Comparison of ENCODE assay signal across 8 cellular contexts in the genomic region with DNA sequence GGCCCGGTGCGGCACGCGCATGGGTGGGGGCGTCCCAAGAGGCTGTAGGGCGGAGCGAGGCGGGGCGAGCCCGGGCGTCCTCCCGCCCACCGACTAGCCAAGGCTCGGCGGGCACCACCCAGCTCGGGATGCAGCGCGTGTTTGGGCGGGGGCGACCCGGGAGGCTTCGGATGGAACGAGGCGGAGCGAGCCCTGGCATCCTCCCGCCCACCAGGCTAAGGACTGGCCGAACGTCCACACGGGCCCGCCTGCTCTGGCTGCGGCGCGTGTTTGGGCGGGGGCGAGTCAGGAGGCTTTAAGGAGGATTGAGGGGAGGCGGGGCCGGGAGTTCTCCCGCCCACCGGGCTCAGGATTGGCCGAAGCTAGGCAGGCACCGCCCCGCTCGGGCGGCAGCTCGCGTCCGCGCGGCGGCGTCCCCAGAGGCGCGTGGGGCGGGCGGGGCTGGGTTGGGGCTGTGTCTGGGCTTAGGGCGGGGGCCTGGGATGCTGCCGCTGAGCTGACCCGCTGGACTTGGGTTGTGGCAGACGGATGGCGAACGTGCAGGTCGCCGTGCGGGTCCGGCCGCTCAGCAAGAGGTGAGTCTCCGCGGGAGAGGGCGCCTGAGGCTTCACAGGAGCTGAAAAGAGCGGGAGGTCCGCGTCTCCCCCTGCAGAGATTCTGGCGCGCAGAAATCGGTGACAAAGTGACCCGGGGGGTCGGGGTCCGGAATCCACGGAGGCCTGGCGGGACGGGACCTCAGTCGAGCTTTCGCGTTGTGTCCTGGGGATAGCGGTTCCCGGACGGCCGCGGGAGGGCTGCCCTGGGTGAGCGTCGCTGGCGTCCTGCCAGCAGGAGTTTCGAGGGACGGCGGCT. TPM values are rescaled to one million over a fixed set of nuclear protein-coding genes. Genes with fewer than 3 reads are reported as not detected.
DNase-seq lines count a peak whose midpoint lies in the region; ATAC-seq, FAIRE-seq and TF ChIP-seq lines count a peak whose summit lies in the region.

Gene STARD9, plus strand, starts transcription at position 419 of the 852 bp plus-strand sequence. Its CDS starts 110 bp downstream, at position 529.

- no peak for TF ChIP-seq CTCF in astrocyte (IDR thresholded peaks at IDR 0.05; ENCODE audit: insufficient read depth, low read depth, low read length)
- no peak for TF ChIP-seq CTCF in vagina (IDR thresholded peaks at IDR 0.05)

- peaks cover 26% of the 10 kb centered on the region for H4K20me1 ChIP-seq in astrocyte (ENCODE audit: insufficient read depth, low read length)

- H2AFZ ChIP-seq in astrocyte (ENCODE audit: low read depth, low read length), result peak within 1 kb of the TSS; percentile 97

- H3K27ac ChIP-seq in astrocyte (ENCODE audit: low read depth, low read length) (peak within 1 kb of the TSS; percentile 65), rectal smooth muscle tissue (ENCODE audit: low read depth, low read length) (peak within 1 kb of the TSS; percentile 93), vagina (peak within 1 kb of the TSS; percentile 90)

- no peaks in the 10 kb centered on the region for H3K9me3 Mint-ChIP-seq in T-helper 2 cell treated with Interferon-gamma antibody and Interleukin-4, amounts not matched to agents 5 μg/mL and 100 μg/mL, for 36 hours
- no peaks in the 10 kb centered on the region for H3K9me3 Mint-ChIP-seq in astrocyte (ENCODE audit: unreplicated experiment)

- peaks cover 36% of the 10 kb centered on the region for H3K4me1 Mint-ChIP-seq in T-helper 2 cell treated with Interferon-gamma antibody and Interleukin-4, amounts not matched to agents 5 μg/mL and 100 μg/mL, for 36 hours (ENCODE audit: low read depth)
- H3K4me1 Mint-ChIP-seq in astrocyte (ENCODE audit: low read depth, unreplicated experiment), result peaks cover 3% of the 10 kb centered on the region

- H3K4me2 ChIP-seq in astrocyte (ENCODE audit: low read length), result peak within 1 kb of the TSS; percentile 95

- ATAC-seq in GM18508 (IDR thresholded peaks at IDR 0.05; ENCODE audit: insufficient read depth, unreplicated experiment) (peak; percentile 79), HG02981 (IDR thresholded peaks at IDR 0.05; ENCODE audit: unreplicated experiment) (peak; percentile 91)

- peak within 1 kb of the TSS; percentile 88 for H3K9ac ChIP-seq in astrocyte (ENCODE audit: low read length)
- peak within 1 kb of the TSS; percentile 80 for H3K9ac ChIP-seq in rectal smooth muscle tissue (ENCODE audit: low read length)

- H3K27ac Mint-ChIP-seq in T-helper 2 cell treated with Interferon-gamma antibody and Interleukin-4, amounts not matched to agents 5 μg/mL and 100 μg/mL, for 36 hours, result peak within 1 kb of the TSS; percentile 87
- H3K27ac Mint-ChIP-seq in astrocyte (ENCODE audit: unreplicated experiment), result peak within 1 kb of the TSS; percentile 44

- H3K36me3 Mint-ChIP-seq in T-helper 2 cell treated with Interferon-gamma antibody and Interleukin-4, amounts not matched to agents 5 μg/mL and 100 μg/mL, for 36 hours (ENCODE audit: low read depth), result peaks cover 14% of the 10 kb centered on the region
- H3K36me3 Mint-ChIP-seq in astrocyte (ENCODE audit: low read depth, unreplicated experiment), result no peaks in the 10 kb centered on the region

- DNase-seq in NCI-H2029 (lab: John Stamatoyannopoulos, UW) (peak; percentile 79), astrocyte (ENCODE audit: low read depth) (peak; percentile 92), hepatic stellate cell (ENCODE audit: low spot score) (peak; percentile 96), vagina (ENCODE audit: extremely low spot score in 2 of 2) (peak; percentile 97 to 98)
- DNase-seq in T-helper 2 cell treated with Interferon-gamma antibody and Interleukin-4, amounts not matched to agents 5 μg/mL and 100 μg/mL, for 36 hours (ENCODE audit: low spot score), result peak; percentile 96

- peak; percentile 17 to 59 for TF ChIP-seq POLR2A in vagina (IDR thresholded peaks at IDR 0.05)

- H3K4me1 ChIP-seq in astrocyte (ENCODE audit: insufficient read depth, low read length) (peaks cover 14% of the 10 kb centered on the region), rectal smooth muscle tissue (ENCODE audit: control insufficient read depth, insufficient read depth, low read length) (peaks cover 13% of the 10 kb centered on the region), vagina (peaks cover 42% of the 10 kb centered on the region)

- H3K27me3 Mint-ChIP-seq in T-helper 2 cell treated with Interferon-gamma antibody and Interleukin-4, amounts not matched to agents 5 μg/mL and 100 μg/mL, for 36 hours (ENCODE audit: low read depth), result peaks cover 24% of the 10 kb centered on the region
- H3K27me3 Mint-ChIP-seq in astrocyte (ENCODE audit: low read depth, unreplicated experiment), result no peaks in the 10 kb centered on the region

- H3K79me2 ChIP-seq in astrocyte (ENCODE audit: insufficient read depth, low read length), result peaks cover 15% of the 10 kb centered on the region

- H3K4me3 ChIP-seq in astrocyte (ENCODE audit: insufficient read depth, low read depth, low read length) (peak within 1 kb of the TSS; percentile 81), rectal smooth muscle tissue (ENCODE audit: low read length) (peak within 1 kb of the TSS; percentile 95), vagina (peak within 1 kb of the TSS; percentile 74 to 75)

- no peaks in the 10 kb centered on the region for H3K27me3 ChIP-seq in astrocyte (ENCODE audit: insufficient read depth, low read length)
- H3K27me3 ChIP-seq in rectal smooth muscle tissue (ENCODE audit: control insufficient read depth, insufficient read depth, low read length), result no peaks in the 10 kb centered on the region
- no peaks in the 10 kb centered on the region for H3K27me3 ChIP-seq in vagina

- intact Hi-C loops in vagina (cut with DNase I), result no loop called here

- no peak for FAIRE-seq in astrocyte (lab: Jason Lieb, UNC)

- H3K36me3 ChIP-seq in astrocyte (ENCODE audit: insufficient read depth, low read length) (no peaks in the 10 kb centered on the region), rectal smooth muscle tissue (ENCODE audit: control insufficient read depth, insufficient read depth, low read length) (no peaks in the 10 kb centered on the region), vagina (no peaks in the 10 kb centered on the region)

- no peaks in the 10 kb centered on the region for H3K9me3 ChIP-seq in astrocyte (ENCODE audit: insufficient read depth, low read depth, low read length)
- H3K9me3 ChIP-seq in vagina, result no peaks in the 10 kb centered on the region

- H3K4me3 Mint-ChIP-seq in T-helper 2 cell treated with Interferon-gamma antibody and Interleukin-4, amounts not matched to agents 5 μg/mL and 100 μg/mL, for 36 hours, result peak within 1 kb of the TSS; percentile 94
- peak within 1 kb of the TSS; percentile 94 for H3K4me3 Mint-ChIP-seq in astrocyte (ENCODE audit: unreplicated experiment)

RNA-seq across cellular contexts. Expression of gene STARD9, which starts in this region (rescaled TPM):
- total RNA-seq in astrocyte (6.4 and 7.1 TPM in 2 replicates), vagina (35.1 TPM)

Comparison
In these comparisons a context has a peak if more than half of its experiments do, and no peak if none do; other contexts are left out.
1. Peak in every context shown above with its lines: DNase-seq, ATAC-seq, H3K4me3 ChIP-seq and H3K27ac ChIP-seq.